Comparison of ENCODE assay signal across 8 cellular contexts in genomic region chr15:38564557-38565286, GRCh38. TPM values are rescaled to one million over a fixed set of nuclear protein-coding genes. Genes with fewer than 3 reads are reported as not detected.
DNase-seq lines count a peak whose midpoint lies in the region; ATAC-seq, FAIRE-seq and TF ChIP-seq lines count a peak whose summit lies in the region.

Gene RASGRP1 (minus strand): TSS chr15:38564814. CDS start chr15:38564628, 186 bp downstream.

- peak within 1 kb of the TSS; percentile 82 for H2BK15ac ChIP-seq in mesenchymal stem cell (ENCODE audit: low read depth, poor library complexity, severe bottlenecking)

- no peak within 1 kb of the TSS for H2AK5ac ChIP-seq in mesenchymal stem cell (ENCODE audit: low read length, severe bottlenecking)

- peaks cover 11% of the 10 kb centered on the region for H3K4me1 ChIP-seq in mesenchymal stem cell (ENCODE audit: control insufficient read depth, insufficient read depth, low read depth, low read length)

- CTCF ChIA-PET in HEK293T (lab: Yijun Ruan, JAX): interaction anchor here (0.7 to 1.4 kb wide), 11 partner anchors 12 to 143 kb away, joined by 3 to 17 read pairs (median 3); no protein-coding TSS in a partner anchor
- CTCF ChIA-PET in activated CD4-positive, alpha-beta T cell treated with anti-CD3 and anti-CD28 coated beads, Interleukin-2, amount 10 ng/mL, durations not matched to agents 7 days and 5 days (lab: Charles Lee): interaction anchor here (0.7 to 9.6 kb wide), 54 partner anchors 9 to 158 kb away, joined by 3 to 194 read pairs (median 6); no protein-coding TSS in a partner anchor

- peaks cover 2% of the 10 kb centered on the region for H3K9me3 Mint-ChIP-seq in activated CD4-positive, alpha-beta T cell treated with anti-CD3 and anti-CD28 coated beads, Interleukin-2, amount 10 ng/mL, durations not matched to agents 7 days and 5 days

- POLR2A ChIA-PET in HEK293T (lab: Yijun Ruan, JAX): no interaction called here
- POLR2A ChIA-PET in activated CD4-positive, alpha-beta T cell treated with anti-CD3 and anti-CD28 coated beads, Interleukin-2, amount 10 ng/mL, durations not matched to agents 7 days and 5 days (lab: Charles Lee): interaction anchor here (0.9 to 2.3 kb wide), 8 partner anchors 47 to 135 kb away, joined by 3 to 20 read pairs (median 10); no protein-coding TSS in a partner anchor

- no peak within 1 kb of the TSS for H3K9ac ChIP-seq in mesenchymal stem cell (ENCODE audit: low read length)

- no peaks in the 10 kb centered on the region for H3K9me3 ChIP-seq in mesenchymal stem cell (ENCODE audit: control insufficient read depth, low read length)

- DNase-seq in HEK293T (ENCODE audit: extremely low spot score): peak; percentile 58
- DNase-seq in MV-4-11 (lab: John Stamatoyannopoulos, UW): peak; percentile 13
- peak; percentile 89 for DNase-seq in activated CD4-positive, alpha-beta T cell treated with anti-CD3 and anti-CD28 coated beads, Interleukin-2, amount 10 ng/mL, durations not matched to agents 7 days and 5 days
- DNase-seq in dermis microvascular lymphatic vessel endothelial cell (ENCODE audit: low read depth in 2 of 2): peak; percentile 2 to 68
- DNase-seq in mesenchymal stem cell: peak; percentile 53
- peak; percentile 55 for DNase-seq in stimulated activated CD8-positive, alpha-beta memory T cell treated with anti-CD3 and anti-CD28 coated beads, Interleukin-15, amount 100 ng/mL, for 24 hours (ENCODE audit: low read depth)
- DNase-seq in H54 (ENCODE audit: insufficient read length, low spot score): no peak

- H2AFZ ChIP-seq in mesenchymal stem cell (ENCODE audit: low read depth, low read length): peak within 1 kb of the TSS; percentile 47

- no peak within 1 kb of the TSS for H3K18ac ChIP-seq in mesenchymal stem cell (ENCODE audit: low read depth in 1 of 2, low read length in 2 of 2)

- H3K36me3 Mint-ChIP-seq in activated CD4-positive, alpha-beta T cell treated with anti-CD3 and anti-CD28 coated beads, Interleukin-2, amount 10 ng/mL, durations not matched to agents 7 days and 5 days (ENCODE audit: low read depth): peaks cover 51% of the 10 kb centered on the region

- peaks cover 50% of the 10 kb centered on the region for H3K4me1 Mint-ChIP-seq in activated CD4-positive, alpha-beta T cell treated with anti-CD3 and anti-CD28 coated beads, Interleukin-2, amount 10 ng/mL, durations not matched to agents 7 days and 5 days

- H3K4me3 Mint-ChIP-seq in activated CD4-positive, alpha-beta T cell treated with anti-CD3 and anti-CD28 coated beads, Interleukin-2, amount 10 ng/mL, durations not matched to agents 7 days and 5 days: peak within 1 kb of the TSS; percentile 98

- H3K4me3 ChIP-seq in mesenchymal stem cell (ENCODE audit: insufficient read depth in 1 of 2, low read depth in 1 of 2, low read length in 2 of 2): peak within 1 kb of the TSS; percentile 65 to 68

- H2BK5ac ChIP-seq in mesenchymal stem cell (ENCODE audit: low read depth, low read length, poor library complexity, severe bottlenecking): no peak within 1 kb of the TSS

- no peak within 1 kb of the TSS for H3K23ac ChIP-seq in mesenchymal stem cell (ENCODE audit: low read length in 2 of 2)

- H3K79me1 ChIP-seq in mesenchymal stem cell (replicated peaks; ENCODE audit: low read length, poor library complexity, severe bottlenecking): no peaks in the 10 kb centered on the region

- peak within 1 kb of the TSS; percentile 99 for H3K4me2 ChIP-seq in mesenchymal stem cell (ENCODE audit: low read length, poor library complexity, severe bottlenecking)

- H3K14ac ChIP-seq in mesenchymal stem cell (ENCODE audit: low read length in 2 of 2): peak within 1 kb of the TSS in 1 of 2 experiments; percentile 51

- peak within 1 kb of the TSS; percentile 95 for H3K27ac Mint-ChIP-seq in activated CD4-positive, alpha-beta T cell treated with anti-CD3 and anti-CD28 coated beads, Interleukin-2, amount 10 ng/mL, durations not matched to agents 7 days and 5 days

- peaks cover 24 to 64% of the 10 kb centered on the region in 2 experiments for H3K27me3 ChIP-seq in mesenchymal stem cell (ENCODE audit: control insufficient read depth in 1 of 2, insufficient read depth in 1 of 2, low read length in 2 of 2)

- H3K36me3 ChIP-seq in mesenchymal stem cell (ENCODE audit: control insufficient read depth in 1 of 2, insufficient read depth in 2 of 2, low read depth in 1 of 2, low read length in 2 of 2): no peaks in the 10 kb centered on the region

- ATAC-seq in GM18499 (IDR thresholded peaks at IDR 0.05; ENCODE audit: insufficient read depth, unreplicated experiment): peak; percentile 29

- 6% methylated on average over 71 of the region's 85 CpGs for WGBS in mesenchymal stem cell

- no peak for FAIRE-seq in H54 (lab: Jason Lieb, UNC)

- no peak within 1 kb of the TSS for H2BK120ac ChIP-seq in mesenchymal stem cell (ENCODE audit: low read depth, low read length)

- H3K4ac ChIP-seq in mesenchymal stem cell (ENCODE audit: low read depth in 1 of 2, low read length in 2 of 2): no peak within 1 kb of the TSS

- TF ChIP-seq POLR2A in H54 (IDR thresholded peaks at IDR 0.05; ENCODE audit: low read depth, low read length): no peak

- no peaks in the 10 kb centered on the region for H3K27me3 Mint-ChIP-seq in activated CD4-positive, alpha-beta T cell treated with anti-CD3 and anti-CD28 coated beads, Interleukin-2, amount 10 ng/mL, durations not matched to agents 7 days and 5 days

- H4K8ac ChIP-seq in mesenchymal stem cell (ENCODE audit: low read length): no peak within 1 kb of the TSS

- no peak within 1 kb of the TSS for H2BK12ac ChIP-seq in mesenchymal stem cell (ENCODE audit: low read length in 2 of 2)

- no peak within 1 kb of the TSS for H4K91ac ChIP-seq in mesenchymal stem cell (ENCODE audit: low read length)

- H3K27ac ChIP-seq in mesenchymal stem cell (ENCODE audit: low read length, poor library complexity, severe bottlenecking): no peak within 1 kb of the TSS

TF ChIP-seq in HEK293T, 16 proteins besides CTCF, POLR2A, EP300 and RAD21:
- peak; percentile 84 for TF ChIP-seq L3MBTL2 (conservative IDR thresholded peaks at IDR 0.05)
- TF ChIP-seq NFRKB (IDR thresholded peaks at IDR 0.05): no peak

RNA-seq across cellular contexts. Expression of gene RASGRP1, which starts in this region (rescaled TPM):
- 100 to 1,000 TPM; 185 to 204 TPM for total RNA-seq in activated CD4-positive, alpha-beta T cell treated with anti-CD3 and anti-CD28 coated beads, Interleukin-2, amount 10 ng/mL, durations not matched to agents 7 days and 5 days
- total RNA-seq in dermis microvascular lymphatic vessel endothelial cell: 0.13 and 0.26 TPM in 2 replicates
- polyA plus RNA-seq in mesenchymal stem cell (2013, experiment 1 of 2): 0.01 TPM
- 0.01 TPM for polyA plus RNA-seq in mesenchymal stem cell (2013, experiment 2 of 2)

Comparison
In these comparisons a context has a peak if more than half of its experiments do, and no peak if none do; other contexts are left out.
1. RNA of gene RASGRP1 (total RNA-seq): 185 to 204 TPM in activated CD4-positive, alpha-beta T cell treated with anti-CD3 and anti-CD28 coated beads, Interleukin-2, amount 10 ng/mL, durations not matched to agents 7 days and 5 days; 0.13 to 0.26 TPM in dermis microvascular lymphatic vessel endothelial cell; every median in the first group is over 100 times any median in the second.
2. Peak in DNase-seq in dermis microvascular lymphatic vessel endothelial cell; RNA of the gene not detected or under 1 TPM.